10 cellular contexts compared by ENCODE assay signal in genomic region chr16:51152691-51153261, GRCh38. TPM values are rescaled to one million over a fixed set of nuclear protein-coding genes. Genes with fewer than 3 reads are reported as not detected.
A peak's percentile ranks its signal among the peaks of the same experiment; 100 is the strongest.
DNase-seq lines count a peak whose midpoint lies in the region; ATAC-seq, FAIRE-seq and TF ChIP-seq lines count a peak whose summit lies in the region.
"Had no signal": no experiment of that assay in that cellular context is flagged by ENCODE, and none has a peak within 500 bp of the region (broad histone marks: within the 10 kb centered on the region; RNA-seq: fewer than 3 reads in every experiment).

No MANE protein-coding gene starts in this region.

- peaks cover 46% of the 10 kb centered on the region for H3K79me2 ChIP-seq in astrocyte (ENCODE audit: insufficient read depth, low read length)

- H3K9ac ChIP-seq in astrocyte (ENCODE audit: low read length) (peak overlapping the region; percentile 89), subcutaneous abdominal adipose tissue (ENCODE audit: low read length in 5 of 5) (no peak overlapping the region)

- H3K4me3 Mint-ChIP-seq in astrocyte (ENCODE audit: unreplicated experiment), result peak overlapping the region; percentile 88
- H3K4me3 Mint-ChIP-seq: B cell had no signal

- peaks cover 6% of the 10 kb centered on the region for H3K9me3 Mint-ChIP-seq in astrocyte (ENCODE audit: unreplicated experiment)

- ATAC-seq in HG02973 (IDR thresholded peaks at IDR 0.05; ENCODE audit: unreplicated experiment), result no peak

- H3K27me3 ChIP-seq in astrocyte (ENCODE audit: insufficient read depth, low read length) (peaks cover 12% of the 10 kb centered on the region), kidney epithelial cell (ENCODE audit: control insufficient read depth, insufficient read depth, low read length) (no peaks in the 10 kb centered on the region), subcutaneous abdominal adipose tissue (ENCODE audit: control insufficient read depth in 5 of 5, insufficient read depth in 4 of 5, low read length in 5 of 5) (peaks cover 35 to 65% (median 42%) of the 10 kb centered on the region in 5 donors)

- H3K4me1 ChIP-seq in astrocyte (ENCODE audit: insufficient read depth, low read length) (peaks cover 15% of the 10 kb centered on the region), subcutaneous abdominal adipose tissue (ENCODE audit: control insufficient read depth in 5 of 5, insufficient read depth in 5 of 5, low read length in 5 of 5) (peaks cover 0 to 45% (median 41%) of the 10 kb centered on the region in 5 donors)

- peak overlapping the region; percentile 90 for H3K27ac Mint-ChIP-seq in astrocyte (ENCODE audit: unreplicated experiment)
- H3K27ac Mint-ChIP-seq: B cell had no signal

- H3K36me3 Mint-ChIP-seq in astrocyte (ENCODE audit: low read depth, unreplicated experiment), result peaks cover 2% of the 10 kb centered on the region

- H3K27me3 Mint-ChIP-seq in astrocyte (ENCODE audit: low read depth, unreplicated experiment), result peaks cover 32% of the 10 kb centered on the region

- no peaks in the 10 kb centered on the region for H3K36me3 ChIP-seq in astrocyte (ENCODE audit: insufficient read depth, low read length)
- no peaks in the 10 kb centered on the region for H3K36me3 ChIP-seq in kidney epithelial cell (ENCODE audit: control insufficient read depth, insufficient read depth, low read length)
- H3K36me3 ChIP-seq in subcutaneous abdominal adipose tissue (ENCODE audit: control insufficient read depth in 5 of 5, insufficient read depth in 5 of 5, low read length in 5 of 5), result no peaks in the 10 kb centered on the region

- no peak for FAIRE-seq in astrocyte (lab: Jason Lieb, UNC)

- peaks cover 26% of the 10 kb centered on the region for H3K4me1 Mint-ChIP-seq in astrocyte (ENCODE audit: low read depth, unreplicated experiment)
- H3K4me1 Mint-ChIP-seq: B cell had no signal

- peaks cover 5% of the 10 kb centered on the region for H4K20me1 ChIP-seq in astrocyte (ENCODE audit: insufficient read depth, low read length)

- H3K4me2 ChIP-seq in astrocyte (ENCODE audit: low read length), result peak overlapping the region; percentile 92

- H3K4me3 ChIP-seq in astrocyte (ENCODE audit: insufficient read depth, low read depth, low read length), result peak overlapping the region; percentile 74
- H3K4me3 ChIP-seq in kidney epithelial cell (ENCODE audit: low read depth, low read length), result peak overlapping the region; percentile 69
- peak overlapping the region in 4 of 5 donors; percentile 22 to 60 (median 48) for H3K4me3 ChIP-seq in subcutaneous abdominal adipose tissue (ENCODE audit: low read depth in 1 of 5, low read length in 5 of 5)

- DNase-seq in NCI-H82 (lab: John Stamatoyannopoulos, UW), result peak; percentile 65
- no peak for DNase-seq in NCI-H82 treated with DMSO at 0.1 percent for 48 hours (lab: John Stamatoyannopoulos, UW; ENCODE audit: unreplicated experiment)
- DNase-seq in astrocyte (ENCODE audit: low read depth), result peak; percentile 53
- DNase-seq in kidney epithelial cell (ENCODE audit: low read depth), result no peak
- no peak for DNase-seq in NCI-H69 (lab: John Stamatoyannopoulos, UW)
- no peak for DNase-seq in GM20000 (ENCODE audit: low spot score)
- DNase-seq: activated effector memory CD4-positive, alpha-beta T cell treated with Interleukin-2 at 50 U/mL for 16 hours had no signal

- peak overlapping the region; percentile 67 for H2AFZ ChIP-seq in astrocyte (ENCODE audit: low read depth, low read length)

- TF ChIP-seq CTCF in astrocyte (IDR thresholded peaks at IDR 0.05; ENCODE audit: insufficient read depth, low read depth, low read length), result no peak
- TF ChIP-seq CTCF in kidney epithelial cell (IDR thresholded peaks at IDR 0.05; ENCODE audit: insufficient read depth, low read length, poor library complexity, severe bottlenecking), result no peak
- TF ChIP-seq CTCF in GM20000 (IDR thresholded peaks at IDR 0.05; ENCODE audit: extremely low read depth, missing control alignments), result no peak

- no peaks in the 10 kb centered on the region for H3K9me3 ChIP-seq in astrocyte (ENCODE audit: insufficient read depth, low read depth, low read length)
- no peaks in the 10 kb centered on the region for H3K9me3 ChIP-seq in subcutaneous abdominal adipose tissue (ENCODE audit: control insufficient read depth in 5 of 5, low read length in 5 of 5)

- peak overlapping the region; percentile 68 for H3K27ac ChIP-seq in astrocyte (ENCODE audit: low read depth, low read length)
- H3K27ac ChIP-seq in subcutaneous abdominal adipose tissue (ENCODE audit: low read depth, low read length), result no peak overlapping the region

RNA-seq across cellular contexts. Expression of gene SALL1, which starts 1.7 kb away (rescaled TPM):
- 15.0 and 15.1 TPM in 2 replicates for total RNA-seq in astrocyte
- total RNA-seq in kidney epithelial cell, result 12.3 and 14.8 TPM in 2 replicates
- total RNA-seq: B cell had no signal

Comparison
In these comparisons a context has a peak if more than half of its experiments do, and no peak if none do; other contexts are left out.
1. DNase-seq: peak in NCI-H82 (single experiment) and astrocyte (single experiment); none in NCI-H82 treated with DMSO at 0.1 percent for 48 hours (single experiment), kidney epithelial cell (single experiment), NCI-H69 (single experiment) and GM20000 (single experiment).
2. Peak in every context shown above with its lines, with median percentiles within 50 percentile points of each other: H3K4me3 ChIP-seq.